In genomic region chr19:40608957-40609356, GRCh38 we compare ENCODE assay signal across 10 cellular contexts. TPM values are rescaled to one million over a fixed set of nuclear protein-coding genes. Genes with fewer than 3 reads are reported as not detected.
DNase-seq lines count a peak whose midpoint lies in the region; ATAC-seq and TF ChIP-seq lines count a peak whose summit lies in the region.
"Had no signal": no experiment of that assay in that cellular context is flagged by ENCODE, and none has a peak within 500 bp of the region (broad histone marks: within the 10 kb centered on the region; RNA-seq: fewer than 3 reads in every experiment).

No MANE protein-coding gene starts in this region.

- H3K27me3 ChIP-seq in CD8-positive, alpha-beta memory T cell (ENCODE audit: insufficient read depth, low read length, poor library complexity, severe bottlenecking): no peaks in the 10 kb centered on the region
- peaks cover 90% of the 10 kb centered on the region for H3K27me3 ChIP-seq in neural progenitor cell
- H3K27me3 ChIP-seq: right atrium auricular region had no signal

- peaks cover 53 to 94% (median 66%) of the 10 kb centered on the region in 3 donors for H3K4me1 Mint-ChIP-seq in CD8-positive, alpha-beta memory T cell
- H3K4me1 Mint-ChIP-seq in chondrocyte (ENCODE audit: low read depth) (peaks cover 43% of the 10 kb centered on the region), neural progenitor cell (peaks cover 36% of the 10 kb centered on the region)

- no peaks in the 10 kb centered on the region for H3K79me2 ChIP-seq in neural progenitor cell (ENCODE audit: low read depth)

- POLR2A ChIA-PET in CD8-positive, alpha-beta memory T cell (lab: Charles Lee): interaction anchor here (1.3 to 1.8 kb wide), 2 partner anchors 169 to 655 kb away, joined by 6 to 9 read pairs; partner anchors contain the start of genes HNRNPUL1 and RAB4B

- H3K27ac Mint-ChIP-seq in CD8-positive, alpha-beta memory T cell: peak overlapping the region; percentile 64 to 99 (median 96)
- H3K27ac Mint-ChIP-seq in chondrocyte (ENCODE audit: unreplicated experiment): peak overlapping the region; percentile 62
- no peak overlapping the region for H3K27ac Mint-ChIP-seq in neural progenitor cell

- H3K4me3 ChIP-seq in CD8-positive, alpha-beta memory T cell (ENCODE audit: low read length): peak overlapping the region; percentile 61
- H3K4me3 ChIP-seq in LNCaP clone FGC (ENCODE audit: low read depth, low read length) (peak overlapping the region; percentile 64), neural progenitor cell (peak overlapping the region; percentile 52)

- H3K36me3 Mint-ChIP-seq in CD8-positive, alpha-beta memory T cell: peaks cover 0 to 5% (median 0%) of the 10 kb centered on the region in 3 donors
- no peaks in the 10 kb centered on the region for H3K36me3 Mint-ChIP-seq in chondrocyte (ENCODE audit: low read depth)
- peaks cover 29% of the 10 kb centered on the region for H3K36me3 Mint-ChIP-seq in neural progenitor cell

- no peaks in the 10 kb centered on the region for H3K36me3 ChIP-seq in CD8-positive, alpha-beta memory T cell (ENCODE audit: insufficient read depth, low read length)
- no peaks in the 10 kb centered on the region for H3K36me3 ChIP-seq in neural progenitor cell
- H3K36me3 ChIP-seq: right atrium auricular region had no signal

- peak overlapping the region; percentile 85 for H3K4me2 ChIP-seq in neural progenitor cell

- H3K4me1 ChIP-seq in CD8-positive, alpha-beta memory T cell (ENCODE audit: insufficient read depth, low read length): peaks cover 64% of the 10 kb centered on the region
- H3K4me1 ChIP-seq in neural progenitor cell: peaks cover 18% of the 10 kb centered on the region

- H3K9ac ChIP-seq in neural progenitor cell: no peak overlapping the region

- H3K27me3 Mint-ChIP-seq in CD8-positive, alpha-beta memory T cell: peaks cover 0 to 1% of the 10 kb centered on the region in 2 donors
- H3K27me3 Mint-ChIP-seq in chondrocyte (ENCODE audit: low read depth) (no peaks in the 10 kb centered on the region), neural progenitor cell (ENCODE audit: insufficient read depth, low read depth) (peaks cover 48% of the 10 kb centered on the region)

- peak overlapping the region; percentile 70 to 92 (median 83) for H3K4me3 Mint-ChIP-seq in CD8-positive, alpha-beta memory T cell
- H3K4me3 Mint-ChIP-seq in chondrocyte (ENCODE audit: unreplicated experiment) (peak overlapping the region; percentile 67), neural progenitor cell (peak overlapping the region; percentile 58)

- CTCF ChIA-PET in CD8-positive, alpha-beta memory T cell (lab: Charles Lee): interaction anchor here (1.7 to 1.8 kb wide), 3 partner anchors 8 to 26 kb away, joined by 8 read pairs; partner anchors contain the start of gene LTBP4

- ATAC-seq in GM18909 (IDR thresholded peaks at IDR 0.05; ENCODE audit: poor library complexity, unreplicated experiment) (no peak), HG02970 (IDR thresholded peaks at IDR 0.05; ENCODE audit: low FRiP score, unreplicated experiment) (no peak)

- H3F3A ChIP-seq in neural progenitor cell (ENCODE audit: low read depth): peaks cover 43% of the 10 kb centered on the region

- H3K9me3 ChIP-seq in CD8-positive, alpha-beta memory T cell (ENCODE audit: low read length): no peaks in the 10 kb centered on the region
- H3K9me3 ChIP-seq in neural progenitor cell (ENCODE audit: low read depth): no peaks in the 10 kb centered on the region
- H3K9me3 ChIP-seq: right atrium auricular region had no signal

- no peak overlapping the region for H2AFZ ChIP-seq in neural progenitor cell (replicated peaks)

- peaks cover 46% of the 10 kb centered on the region for H4K20me1 ChIP-seq in neural progenitor cell (ENCODE audit: low read depth)

- no peaks in the 10 kb centered on the region for H3K9me3 Mint-ChIP-seq in CD8-positive, alpha-beta memory T cell
- H3K9me3 Mint-ChIP-seq in chondrocyte (ENCODE audit: low read depth) (no peaks in the 10 kb centered on the region), neural progenitor cell (peaks cover 5% of the 10 kb centered on the region)

- no peak for TF ChIP-seq CTCF in LNCaP clone FGC (IDR thresholded peaks at IDR 0.05; ENCODE audit: control insufficient read depth, extremely low read depth, insufficient read depth)
- TF ChIP-seq CTCF in chondrocyte (IDR thresholded peaks at IDR 0.05): no peak
- no peak for TF ChIP-seq CTCF in neural progenitor cell (IDR thresholded peaks at IDR 0.05)

- DNase-seq in CD8-positive, alpha-beta memory T cell: peak in 1 of 5 donors; percentile 8
- DNase-seq in LNCaP clone FGC (ENCODE audit: low read depth) (no peak), chondrocyte (ENCODE audit: low spot score) (no peak), neural progenitor cell (ENCODE audit: low spot score) (no peak), RPMI8226 (no peak)
- DNase-seq in activated CD8-positive, alpha-beta memory T cell treated with anti-CD3 and anti-CD28 coated beads for 24 hours: no peak
- DNase-seq: NCI-H2081 treated with DMSO at 0.1 percent for 48 hours had no signal

- peak overlapping the region; percentile 74 for H3K27ac ChIP-seq in CD8-positive, alpha-beta memory T cell (ENCODE audit: low read depth, low read length)
- H3K27ac ChIP-seq in neural progenitor cell: no peak overlapping the region

RNA-seq across cellular contexts. Expression of gene LTBP4, which starts 7.8 kb away (rescaled TPM):
- 100 to 1,000 TPM; 103 to 111 TPM for total RNA-seq in CD8-positive, alpha-beta memory T cell
- 40.0 TPM for polyA plus RNA-seq in CD8-positive, alpha-beta memory T cell
- 161 to 311 TPM (median 163 TPM) in 3 replicates for total RNA-seq in chondrocyte
- 24.7 and 70.0 TPM in 2 replicates for total RNA-seq in neural progenitor cell (ENCODE audit: low replicate concordance)

RNA-seq across cellular contexts. Expression of gene SHKBP1, which starts 32.3 kb away (rescaled TPM):
- total RNA-seq in CD8-positive, alpha-beta memory T cell: 100 to 1,000 TPM; 103 to 104 TPM
- polyA plus RNA-seq in CD8-positive, alpha-beta memory T cell: 159 TPM
- 40.9 to 47.8 TPM (median 46.8 TPM) in 3 replicates for total RNA-seq in chondrocyte
- total RNA-seq in neural progenitor cell (ENCODE audit: low replicate concordance): 20.6 and 63.7 TPM in 2 replicates
